ENCODE assay signal across 8 cellular contexts in genomic region chr12:113244015-113244983, GRCh38. TPM values are rescaled to one million over a fixed set of nuclear protein-coding genes. Genes with fewer than 3 reads are reported as not detected.
DNase-seq lines count a peak whose midpoint lies in the region; ATAC-seq and TF ChIP-seq lines count a peak whose summit lies in the region.

No MANE protein-coding gene starts in this region.

- no peaks in the 10 kb centered on the region for H3K36me3 ChIP-seq in endocrine pancreas (ENCODE audit: control insufficient read depth, insufficient read depth, low read length)

- TF ChIP-seq CTCF in GM13976 (IDR thresholded peaks at IDR 0.05; ENCODE audit: borderline replicate concordance, control extremely low read depth, extremely low read depth, insufficient read depth, missing control alignments): no peak

- peak; percentile 83 for DNase-seq in Ammon's horn (ENCODE audit: low spot score)
- DNase-seq in NCI-H446 treated with DMSO at 0.1 percent for 48 hours (lab: John Stamatoyannopoulos, UW): peak; percentile 68
- peak; percentile 79 for DNase-seq in myocyte (ENCODE audit: low read depth)
- no peak for DNase-seq in 8988T
- no peak for DNase-seq in AG08395 (ENCODE audit: low spot score)
- DNase-seq in GM13976 (ENCODE audit: low spot score): no peak

- ATAC-seq in GM21825 (IDR thresholded peaks at IDR 0.05; ENCODE audit: unreplicated experiment): no peak

- no peaks in the 10 kb centered on the region for H3K9me3 ChIP-seq in endocrine pancreas (ENCODE audit: control insufficient read depth, low read length)

- no peaks in the 10 kb centered on the region for H3K27me3 ChIP-seq in endocrine pancreas (ENCODE audit: control insufficient read depth, insufficient read depth, low read length)

- H3K9ac ChIP-seq in endocrine pancreas (ENCODE audit: control insufficient read depth, insufficient read depth, low read length): peak overlapping the region; percentile 35

- peaks cover 10% of the 10 kb centered on the region for H3K4me1 ChIP-seq in endocrine pancreas (ENCODE audit: control insufficient read depth, insufficient read depth, low read length)

- in situ Hi-C loops in GM13976 (cut with MboI; ENCODE audit: low sequenced_read_pairs, unreplicated experiment): no loop called here

- H3K4me3 ChIP-seq in endocrine pancreas (ENCODE audit: control insufficient read depth, insufficient read depth, low read length): no peak overlapping the region

RNA-seq across cellular contexts. Expression of gene TPCN1, which starts 23.0 kb away (rescaled TPM):
- 42.0 and 43.1 TPM in 2 replicates for total RNA-seq in myocyte
- polyA plus RNA-seq in myocyte (2012): 40.5 TPM

RNA-seq across cellular contexts. Expression of gene RITA1, which starts 58.8 kb away (rescaled TPM):
- total RNA-seq in myocyte: 43.7 and 65.3 TPM in 2 replicates
- polyA plus RNA-seq in myocyte (2012): 24.9 TPM

RNA-seq across cellular contexts. Expression of gene DDX54, which starts 59.0 kb away (rescaled TPM):
- total RNA-seq in myocyte: 78.5 and 80.3 TPM in 2 replicates
- polyA plus RNA-seq in myocyte (2012): 39.6 TPM

Comparison
In these comparisons a context has a peak if more than half of its experiments do, and no peak if none do; other contexts are left out.
1. DNase-seq: peak in Ammon's horn (single experiment), NCI-H446 treated with DMSO at 0.1 percent for 48 hours (single experiment) and myocyte (single experiment); none in 8988T (single experiment), AG08395 (single experiment) and GM13976 (single experiment).